16 cellular contexts compared by ENCODE assay signal in the genomic region with DNA sequence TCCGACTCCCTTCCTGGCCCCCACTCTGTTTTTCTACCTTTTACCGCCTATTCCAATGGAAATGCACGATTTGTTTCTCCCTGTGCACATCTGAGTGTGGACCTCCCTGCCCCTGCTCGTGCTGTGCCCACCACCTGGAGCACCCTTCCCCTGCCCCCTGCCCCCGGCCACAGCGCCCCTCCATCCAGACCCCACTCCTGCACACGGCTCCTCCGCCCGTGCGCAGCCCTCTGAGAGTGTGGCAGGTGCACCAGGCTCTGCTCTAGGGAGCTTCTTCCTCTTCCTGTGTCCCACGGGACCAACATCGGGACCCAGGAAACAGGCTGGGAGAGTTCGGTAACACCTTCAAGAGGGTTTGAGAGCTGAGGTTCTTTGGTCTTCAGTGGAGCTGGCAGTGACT.
DNase-seq lines count a peak whose midpoint lies in the region; ATAC-seq and TF ChIP-seq lines count a peak whose summit lies in the region.
"Had no signal": no experiment of that assay in that cellular context is flagged by ENCODE, and none has a peak within 500 bp of the region (broad histone marks: within the 10 kb centered on the region; RNA-seq: fewer than 3 reads in every experiment).

No MANE protein-coding gene starts in this region.

- ATAC-seq in GM21529 (IDR thresholded peaks at IDR 0.05; ENCODE audit: unreplicated experiment) (no peak), HG03460 (IDR thresholded peaks at IDR 0.05; ENCODE audit: unreplicated experiment) (no peak)
- ATAC-seq in naive thymus-derived CD8-positive, alpha-beta T cell: no peak
- ATAC-seq: activated naive CD4-positive, alpha-beta T cell treated with anti-CD3 and anti-CD28 coated beads, Interleukin-2, amount 50 U/mL, for 72 hours; effector memory CD8-positive, alpha-beta T cell; natural killer cell; T-helper 17 cell had no signal

- peaks cover 0 to 7% (median 1%) of the 10 kb centered on the region in 5 donors for H3K27me3 Mint-ChIP-seq in naive thymus-derived CD8-positive, alpha-beta T cell

- H3K4me1 Mint-ChIP-seq in naive thymus-derived CD8-positive, alpha-beta T cell: peaks cover 8 to 42% (median 10%) of the 10 kb centered on the region in 4 donors

- H4K20me1 ChIP-seq in hepatocyte (ENCODE audit: insufficient read depth, poor library complexity, severe bottlenecking): peaks cover 6% of the 10 kb centered on the region

- intact Hi-C loops in A673 (cut with micrococcal nuclease; ENCODE audit: unreplicated experiment) (no loop called here), stomach (cut with DNase I; ENCODE audit: low total_unique reads) (no loop called here)

- POLR2A ChIA-PET in A673 (lab: Charles Lee; ENCODE audit: low non-redundant PET): no interaction called here
- POLR2A ChIA-PET in naive thymus-derived CD8-positive, alpha-beta T cell (lab: Charles Lee): no interaction called here

- CTCF ChIA-PET in A673 (lab: Charles Lee): no interaction called here

- no peak for TF ChIP-seq CTCF in A673 (conservative IDR thresholded peaks at IDR 0.05; ENCODE audit: low read depth, low read length)
- no peak for TF ChIP-seq CTCF in VCaP (conservative IDR thresholded peaks at IDR 0.05)
- TF ChIP-seq CTCF in hepatocyte (IDR thresholded peaks at IDR 0.05; ENCODE audit: poor library complexity): no peak
- TF ChIP-seq CTCF in stomach (IDR thresholded peaks at IDR 0.05): no peak

- no peak overlapping the region for H3K27ac Mint-ChIP-seq in naive thymus-derived CD8-positive, alpha-beta T cell
- H3K27ac Mint-ChIP-seq: activated naive CD4-positive, alpha-beta T cell treated with anti-CD3 and anti-CD28 coated beads, Interleukin-2, amount 50 U/mL, for 72 hours; effector memory CD8-positive, alpha-beta T cell; natural killer cell; T-helper 17 cell had no signal

- H3K4me1 ChIP-seq in A673 (ENCODE audit: insufficient read depth, low read length, poor library complexity, severe bottlenecking) (peaks cover 33% of the 10 kb centered on the region), hepatocyte (ENCODE audit: insufficient read depth) (peaks cover 63% of the 10 kb centered on the region), stomach (peaks cover 63 to 96% (median 87%) of the 10 kb centered on the region in 4 donors)

- H3K36me3 ChIP-seq in A673 (ENCODE audit: insufficient read depth, low read length, poor library complexity, severe bottlenecking) (peaks cover 8% of the 10 kb centered on the region), hepatocyte (replicated peaks; ENCODE audit: insufficient read depth, low read depth) (no peaks in the 10 kb centered on the region), stomach (peaks cover 0 to 12% (median 0%) of the 10 kb centered on the region in 4 donors)

- H3K4me3 ChIP-seq in A673 (ENCODE audit: low read depth, low read length, poor library complexity, severe bottlenecking): no peak overlapping the region
- H3K4me3 ChIP-seq in hepatocyte: no peak overlapping the region
- H3K4me3 ChIP-seq in stomach: no peak overlapping the region

- no peaks in the 10 kb centered on the region for H3K9me2 ChIP-seq in hepatocyte (replicated peaks; ENCODE audit: insufficient read depth)

- H3K9me3 Mint-ChIP-seq in naive thymus-derived CD8-positive, alpha-beta T cell: no peaks in the 10 kb centered on the region
- H3K9me3 Mint-ChIP-seq: activated naive CD4-positive, alpha-beta T cell treated with anti-CD3 and anti-CD28 coated beads, Interleukin-2, amount 50 U/mL, for 72 hours; effector memory CD8-positive, alpha-beta T cell; natural killer cell had no signal

- DNase-seq in A673 (ENCODE audit: low spot score) (no peak), hepatocyte (ENCODE audit: low spot score) (no peak), stomach (no peak)
- no peak for DNase-seq in naive thymus-derived CD8-positive, alpha-beta T cell
- no peak for DNase-seq in effector CD8-positive, alpha-beta T cell (lab: John Stamatoyannopoulos, UW)
- DNase-seq: BE2C; Calu3; effector memory CD8-positive, alpha-beta T cell; natural killer cell; NCI-H2107; NCI-H524; T-helper 17 cell had no signal

- H3K79me2 ChIP-seq in hepatocyte: peaks cover 58% of the 10 kb centered on the region

- 93% methylated on average over 9 of the region's 13 CpGs for WGBS in hepatocyte (ENCODE audit: low lambda C conversion rate, missing lambda C conversion rate)
- 82 to 89% (median 85%) methylated on average over 13 of the region's 13 CpGs for WGBS in stomach, 5 donors

- H3K9me3 ChIP-seq in A673 (ENCODE audit: low read depth, low read length, poor library complexity, severe bottlenecking) (no peaks in the 10 kb centered on the region), hepatocyte (ENCODE audit: low read depth) (no peaks in the 10 kb centered on the region), stomach (no peaks in the 10 kb centered on the region)
- H3K9me3 ChIP-seq: BE2C had no signal

- no TSS peak for BruUV-seq in A673 (replicated peaks; lab: Mats Ljungman, UMichigan)

- TF ChIP-seq POLR2A in stomach (IDR thresholded peaks at IDR 0.05): no peak

- H2AFZ ChIP-seq in hepatocyte: no peak overlapping the region

- no peak for TF ChIP-seq EP300 in stomach (IDR thresholded peaks at IDR 0.05)

- no peak overlapping the region for H3K4me2 ChIP-seq in hepatocyte

- peak overlapping the region; percentile 88 for H3K27ac ChIP-seq in A673 (ENCODE audit: low read depth, low read length, poor library complexity, severe bottlenecking)
- peak overlapping the region; percentile 100 for H3K27ac ChIP-seq in VCaP
- peak overlapping the region; percentile 97 for H3K27ac ChIP-seq in hepatocyte
- H3K27ac ChIP-seq in stomach: peak overlapping the region in 3 of 5 donors; percentile 77 to 86 (median 83)

- H3K4me3 Mint-ChIP-seq in naive thymus-derived CD8-positive, alpha-beta T cell: no peak overlapping the region
- H3K4me3 Mint-ChIP-seq: effector memory CD8-positive, alpha-beta T cell; natural killer cell had no signal

- H3K36me3 Mint-ChIP-seq in naive thymus-derived CD8-positive, alpha-beta T cell: peaks cover 0 to 2% (median 0%) of the 10 kb centered on the region in 3 donors
- H3K36me3 Mint-ChIP-seq: natural killer cell had no signal

- H3K27me3 ChIP-seq in A673 (replicated peaks; ENCODE audit: insufficient read depth, low read depth, low read length, poor library complexity): no peaks in the 10 kb centered on the region
- H3K27me3 ChIP-seq in hepatocyte: no peaks in the 10 kb centered on the region
- no peaks in the 10 kb centered on the region for H3K27me3 ChIP-seq in stomach
- H3K27me3 ChIP-seq: BE2C had no signal
